ENCODE assay signal across 34 cellular contexts in genomic region chr4:71346710-71347109, GRCh38. TPM values are rescaled to one million over a fixed set of nuclear protein-coding genes. Genes with fewer than 3 reads are reported as not detected.
"Had no signal": no experiment of that assay in that cellular context is flagged by ENCODE, and none has a peak within 500 bp of the region (broad histone marks: within the 10 kb centered on the region; RNA-seq: fewer than 3 reads in every experiment).

No MANE protein-coding gene starts in this region.

- H3K36me3 ChIP-seq: adrenal gland, brain microvascular endothelial cell, breast epithelium had no signal

- H3K27me3 ChIP-seq: adrenal gland, body of pancreas, brain microvascular endothelial cell, breast epithelium had no signal

- H3K27ac ChIP-seq: adrenal gland, body of pancreas, brain microvascular endothelial cell, breast epithelium, VCaP had no signal

- DNase-seq: activated B cell treated with CpG ODN at 0.5 μM for 24 hours; activated CD4-positive, alpha-beta memory T cell treated with anti-CD3 and anti-CD28 coated beads for 36 hours; activated CD4-positive, alpha-beta T cell treated with anti-CD3 and anti-CD28 coated beads for 4 hours; activated CD4-positive, alpha-beta T cell treated with anti-CD3 and anti-CD28 coated beads, Interleukin-2, amount 10 ng/mL, durations not matched to agents 24 days and 14 days; activated CD4-positive, alpha-beta T cell treated with anti-CD3 and anti-CD28 coated beads, Interleukin-2, amount 50 U/mL, for 1 hour; activated CD4-positive, alpha-beta T cell treated with anti-CD3 and anti-CD28 coated beads, Interleukin-2, amount 50 U/mL, for 4 hours; activated CD4-positive, CD25-positive, alpha-beta regulatory T cell treated with anti-CD3 and anti-CD28 coated beads, Interleukin-2, amount 50 U/mL, for 72 hours; activated CD8-positive, alpha-beta memory T cell treated with anti-CD3 and anti-CD28 coated beads, Interleukin-2, amount 50 U/mL, for 4 hours; activated CD8-positive, alpha-beta T cell treated with anti-CD3 and anti-CD28 coated beads for 36 hours; activated effector memory CD4-positive, alpha-beta T cell treated with anti-CD3 and anti-CD28 coated beads, Interleukin-2, amount 50 U/mL, for 16 hours; activated gamma-delta T cell treated with Interleukin-2 at 50 U/mL for 16 hours; activated naive CD4-positive, alpha-beta T cell; activated naive CD4-positive, alpha-beta T cell treated with anti-CD3 and anti-CD28 coated beads for 36 hours; activated naive CD4-positive, alpha-beta T cell treated with anti-CD3 and anti-CD28 coated beads, Interleukin-2, amount 50 U/mL, for 16 hours; activated naive CD8-positive, alpha-beta T cell treated with anti-CD3 and anti-CD28 coated beads, Interleukin-2, amount 10 ng/mL, durations not matched to agents 7 days and 5 days; activated naive CD8-positive, alpha-beta T cell treated with anti-CD3 and anti-CD28 coated beads, Interleukin-2, amount 50 U/mL, for 24 hours; activated T-cell treated with anti-CD3 and anti-CD28 coated beads for 4 hours; activated T-cell treated with anti-CD3 and anti-CD28 coated beads, Interleukin-2, amount 50 U/mL, for 1 hour; activated T-cell treated with anti-CD3 and anti-CD28 coated beads, Interleukin-2, amount 50 U/mL, for 4 hours; activated T-cell treated with anti-CD3 and anti-CD28 coated beads, Interleukin-2, amount 50 U/mL, for 72 hours; adrenal gland; amniotic stem cell; aorta; body of pancreas; brain microvascular endothelial cell; central memory CD4-positive, alpha-beta T cell; T-helper 1 cell; T-helper 2 cell; T-helper 9 cell had no signal

- H3K4me1 ChIP-seq: adrenal gland, breast epithelium had no signal

- H3K9me3 ChIP-seq: adrenal gland, body of pancreas, breast epithelium had no signal

- FAIRE-seq: astrocyte, TTC549 had no signal

- H3K4me3 ChIP-seq: adrenal gland, body of pancreas, breast epithelium had no signal

- ATAC-seq: activated CD8-positive, alpha-beta T cell treated with anti-CD3 and anti-CD28 coated beads for 36 hours; activated naive CD8-positive, alpha-beta T cell treated with anti-CD3 and anti-CD28 coated beads, Interleukin-2, amount 50 U/mL, for 24 hours; activated T-cell treated with anti-CD3 and anti-CD28 coated beads, Interleukin-2, amount 50 U/mL, for 4 hours; activated T-cell treated with anti-CD3 and anti-CD28 coated beads, Interleukin-2, amount 50 U/mL, for 72 hours; activated T-helper 17 cell treated with anti-CD3 and anti-CD28 coated beads, Interleukin-2, amount 50 U/mL, for 72 hours; body of pancreas had no signal

RNA-seq across cellular contexts. Expression of gene SLC4A4, which starts 7.9 kb away (rescaled TPM):
- total RNA-seq: activated B cell treated with CpG ODN at 0.5 μM for 24 hours; activated naive CD4-positive, alpha-beta T cell treated with anti-CD3 and anti-CD28 coated beads for 36 hours had no signal
